ENCODE assay signal across 1 cellular context in the genomic region with DNA sequence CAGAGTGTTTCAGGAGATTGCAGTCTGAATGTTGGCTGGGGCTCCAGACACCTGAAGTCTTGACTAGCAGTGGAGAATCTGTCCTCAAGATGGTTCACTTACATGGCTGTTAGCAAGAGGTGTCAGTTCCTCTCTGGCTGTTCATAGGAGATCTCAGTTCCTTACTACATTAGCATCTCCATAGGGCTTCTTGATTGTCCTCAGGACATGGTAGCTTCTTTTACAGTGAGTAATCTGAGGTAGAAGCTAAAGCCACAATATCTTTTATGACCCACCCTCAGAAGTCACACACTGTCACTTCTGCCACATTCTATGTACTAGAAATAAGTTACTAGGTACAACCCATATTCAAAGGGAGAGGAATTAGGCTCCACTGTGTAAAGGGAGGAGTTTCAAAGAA.
TF ChIP-seq lines count a peak whose summit lies in the region.

No MANE protein-coding gene starts in this region.

TF ChIP-seq in GM23338, 12 proteins besides CTCF, POLR2A, EP300 and RAD21 (continued from another document):
- TF ChIP-seq, protein P1, sequence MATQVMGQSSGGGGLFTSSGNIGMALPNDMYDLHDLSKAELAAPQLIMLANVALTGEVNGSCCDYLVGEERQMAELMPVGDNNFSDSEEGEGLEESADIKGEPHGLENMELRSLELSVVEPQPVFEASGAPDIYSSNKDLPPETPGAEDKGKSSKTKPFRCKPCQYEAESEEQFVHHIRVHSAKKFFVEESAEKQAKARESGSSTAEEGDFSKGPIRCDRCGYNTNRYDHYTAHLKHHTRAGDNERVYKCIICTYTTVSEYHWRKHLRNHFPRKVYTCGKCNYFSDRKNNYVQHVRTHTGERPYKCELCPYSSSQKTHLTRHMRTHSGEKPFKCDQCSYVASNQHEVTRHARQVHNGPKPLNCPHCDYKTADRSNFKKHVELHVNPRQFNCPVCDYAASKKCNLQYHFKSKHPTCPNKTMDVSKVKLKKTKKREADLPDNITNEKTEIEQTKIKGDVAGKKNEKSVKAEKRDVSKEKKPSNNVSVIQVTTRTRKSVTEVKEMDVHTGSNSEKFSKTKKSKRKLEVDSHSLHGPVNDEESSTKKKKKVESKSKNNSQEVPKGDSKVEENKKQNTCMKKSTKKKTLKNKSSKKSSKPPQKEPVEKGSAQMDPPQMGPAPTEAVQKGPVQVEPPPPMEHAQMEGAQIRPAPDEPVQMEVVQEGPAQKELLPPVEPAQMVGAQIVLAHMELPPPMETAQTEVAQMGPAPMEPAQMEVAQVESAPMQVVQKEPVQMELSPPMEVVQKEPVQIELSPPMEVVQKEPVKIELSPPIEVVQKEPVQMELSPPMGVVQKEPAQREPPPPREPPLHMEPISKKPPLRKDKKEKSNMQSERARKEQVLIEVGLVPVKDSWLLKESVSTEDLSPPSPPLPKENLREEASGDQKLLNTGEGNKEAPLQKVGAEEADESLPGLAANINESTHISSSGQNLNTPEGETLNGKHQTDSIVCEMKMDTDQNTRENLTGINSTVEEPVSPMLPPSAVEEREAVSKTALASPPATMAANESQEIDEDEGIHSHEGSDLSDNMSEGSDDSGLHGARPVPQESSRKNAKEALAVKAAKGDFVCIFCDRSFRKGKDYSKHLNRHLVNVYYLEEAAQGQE (IDR thresholded peaks at IDR 0.05; ENCODE audit: unreplicated experiment): no peak
- TF ChIP-seq, protein P2, sequence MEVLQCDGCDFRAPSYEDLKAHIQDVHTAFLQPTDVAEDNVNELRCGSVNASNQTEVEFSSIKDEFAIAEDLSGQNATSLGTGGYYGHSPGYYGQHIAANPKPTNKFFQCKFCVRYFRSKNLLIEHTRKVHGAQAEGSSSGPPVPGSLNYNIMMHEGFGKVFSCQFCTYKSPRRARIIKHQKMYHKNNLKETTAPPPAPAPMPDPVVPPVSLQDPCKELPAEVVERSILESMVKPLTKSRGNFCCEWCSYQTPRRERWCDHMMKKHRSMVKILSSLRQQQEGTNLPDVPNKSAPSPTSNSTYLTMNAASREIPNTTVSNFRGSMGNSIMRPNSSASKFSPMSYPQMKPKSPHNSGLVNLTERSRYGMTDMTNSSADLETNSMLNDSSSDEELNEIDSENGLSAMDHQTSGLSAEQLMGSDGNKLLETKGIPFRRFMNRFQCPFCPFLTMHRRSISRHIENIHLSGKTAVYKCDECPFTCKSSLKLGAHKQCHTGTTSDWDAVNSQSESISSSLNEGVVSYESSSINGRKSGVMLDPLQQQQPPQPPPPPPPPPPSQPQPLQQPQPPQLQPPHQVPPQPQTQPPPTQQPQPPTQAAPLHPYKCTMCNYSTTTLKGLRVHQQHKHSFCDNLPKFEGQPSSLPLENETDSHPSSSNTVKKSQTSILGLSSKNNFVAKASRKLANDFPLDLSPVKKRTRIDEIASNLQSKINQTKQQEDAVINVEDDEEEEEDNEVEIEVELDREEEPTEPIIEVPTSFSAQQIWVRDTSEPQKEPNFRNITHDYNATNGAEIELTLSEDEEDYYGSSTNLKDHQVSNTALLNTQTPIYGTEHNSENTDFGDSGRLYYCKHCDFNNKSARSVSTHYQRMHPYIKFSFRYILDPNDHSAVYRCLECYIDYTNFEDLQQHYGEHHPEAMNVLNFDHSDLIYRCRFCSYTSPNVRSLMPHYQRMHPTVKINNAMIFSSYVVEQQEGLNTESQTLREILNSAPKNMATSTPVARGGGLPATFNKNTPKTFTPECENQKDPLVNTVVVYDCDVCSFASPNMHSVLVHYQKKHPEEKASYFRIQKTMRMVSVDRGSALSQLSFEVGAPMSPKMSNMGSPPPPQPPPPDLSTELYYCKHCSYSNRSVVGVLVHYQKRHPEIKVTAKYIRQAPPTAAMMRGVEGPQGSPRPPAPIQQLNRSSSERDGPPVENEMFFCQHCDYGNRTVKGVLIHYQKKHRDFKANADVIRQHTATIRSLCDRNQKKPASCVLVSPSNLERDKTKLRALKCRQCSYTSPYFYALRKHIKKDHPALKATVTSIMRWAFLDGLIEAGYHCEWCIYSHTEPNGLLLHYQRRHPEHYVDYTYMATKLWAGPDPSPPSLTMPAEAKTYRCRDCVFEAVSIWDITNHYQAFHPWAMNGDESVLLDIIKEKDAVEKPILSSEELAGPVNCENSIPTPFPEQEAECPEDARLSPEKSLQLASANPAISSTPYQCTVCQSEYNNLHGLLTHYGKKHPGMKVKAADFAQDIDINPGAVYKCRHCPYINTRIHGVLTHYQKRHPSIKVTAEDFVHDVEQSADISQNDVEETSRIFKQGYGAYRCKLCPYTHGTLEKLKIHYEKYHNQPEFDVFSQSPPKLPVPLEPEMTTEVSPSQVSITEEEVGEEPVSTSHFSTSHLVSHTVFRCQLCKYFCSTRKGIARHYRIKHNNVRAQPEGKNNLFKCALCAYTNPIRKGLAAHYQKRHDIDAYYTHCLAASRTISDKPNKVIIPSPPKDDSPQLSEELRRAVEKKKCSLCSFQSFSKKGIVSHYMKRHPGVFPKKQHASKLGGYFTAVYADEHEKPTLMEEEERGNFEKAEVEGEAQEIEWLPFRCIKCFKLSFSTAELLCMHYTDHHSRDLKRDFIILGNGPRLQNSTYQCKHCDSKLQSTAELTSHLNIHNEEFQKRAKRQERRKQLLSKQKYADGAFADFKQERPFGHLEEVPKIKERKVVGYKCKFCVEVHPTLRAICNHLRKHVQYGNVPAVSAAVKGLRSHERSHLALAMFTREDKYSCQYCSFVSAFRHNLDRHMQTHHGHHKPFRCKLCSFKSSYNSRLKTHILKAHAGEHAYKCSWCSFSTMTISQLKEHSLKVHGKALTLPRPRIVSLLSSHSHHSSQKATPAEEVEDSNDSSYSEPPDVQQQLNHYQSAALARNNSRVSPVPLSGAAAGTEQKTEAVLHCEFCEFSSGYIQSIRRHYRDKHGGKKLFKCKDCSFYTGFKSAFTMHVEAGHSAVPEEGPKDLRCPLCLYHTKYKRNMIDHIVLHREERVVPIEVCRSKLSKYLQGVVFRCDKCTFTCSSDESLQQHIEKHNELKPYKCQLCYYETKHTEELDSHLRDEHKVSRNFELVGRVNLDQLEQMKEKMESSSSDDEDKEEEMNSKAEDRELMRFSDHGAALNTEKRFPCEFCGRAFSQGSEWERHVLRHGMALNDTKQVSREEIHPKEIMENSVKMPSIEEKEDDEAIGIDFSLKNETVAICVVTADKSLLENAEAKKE (CRISPR knock-in tag; IDR thresholded peaks at IDR 0.05): no peak
- TF ChIP-seq EZH2phosphoT487 (IDR thresholded peaks at IDR 0.05; ENCODE audit: unreplicated experiment) (no peak), JUNB (IDR thresholded peaks at IDR 0.05; ENCODE audit: unreplicated experiment) (no peak), ZNF331 (CRISPR knock-in tag; IDR thresholded peaks at IDR 0.05; ENCODE audit: low read depth) (no peak), ZNF114 (CRISPR knock-in tag; IDR thresholded peaks at IDR 0.05) (no peak), EZH2 (IDR thresholded peaks at IDR 0.05; ENCODE audit: low read depth, unreplicated experiment) (no peak), CREB1 (CRISPR knock-in tag; IDR thresholded peaks at IDR 0.05; ENCODE audit: low read depth) (no peak), POLR2AphosphoS5 (IDR thresholded peaks at IDR 0.05; ENCODE audit: low read depth) (no peak), NANOG (IDR thresholded peaks at IDR 0.05; ENCODE audit: borderline replicate concordance) (no peak)
- TF ChIP-seq, protein P3, sequence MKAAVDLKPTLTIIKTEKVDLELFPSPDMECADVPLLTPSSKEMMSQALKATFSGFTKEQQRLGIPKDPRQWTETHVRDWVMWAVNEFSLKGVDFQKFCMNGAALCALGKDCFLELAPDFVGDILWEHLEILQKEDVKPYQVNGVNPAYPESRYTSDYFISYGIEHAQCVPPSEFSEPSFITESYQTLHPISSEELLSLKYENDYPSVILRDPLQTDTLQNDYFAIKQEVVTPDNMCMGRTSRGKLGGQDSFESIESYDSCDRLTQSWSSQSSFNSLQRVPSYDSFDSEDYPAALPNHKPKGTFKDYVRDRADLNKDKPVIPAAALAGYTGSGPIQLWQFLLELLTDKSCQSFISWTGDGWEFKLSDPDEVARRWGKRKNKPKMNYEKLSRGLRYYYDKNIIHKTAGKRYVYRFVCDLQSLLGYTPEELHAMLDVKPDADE (IDR thresholded peaks at IDR 0.05): no peak
